Comparison of ENCODE assay signal across 8 cellular contexts in the genomic region with DNA sequence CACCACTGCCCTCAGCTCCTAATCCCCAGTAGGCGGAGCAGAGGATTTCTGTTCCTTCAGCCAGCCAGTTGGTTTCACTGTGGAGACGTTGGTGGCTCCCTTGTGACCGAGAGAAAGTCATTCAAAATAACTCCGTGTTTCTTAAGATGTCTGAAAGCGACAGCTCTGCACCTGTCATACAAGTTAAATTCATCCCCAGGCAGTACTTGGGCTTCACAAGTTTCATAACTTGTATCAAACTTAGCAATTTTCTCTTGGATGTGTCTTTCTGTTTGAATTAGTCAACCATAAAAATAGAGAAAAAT. TPM values are rescaled to one million over a fixed set of nuclear protein-coding genes. Genes with fewer than 3 reads are reported as not detected.
DNase-seq lines count a peak whose midpoint lies in the region; ATAC-seq and TF ChIP-seq lines count a peak whose summit lies in the region.

No MANE protein-coding gene starts in this region.

- H3K36me3 Mint-ChIP-seq in activated B cell treated with CpG ODN at 0.5 μM for 24 hours (ENCODE audit: low read depth): no peaks in the 10 kb centered on the region

- H3K4me3 ChIP-seq in A673 (ENCODE audit: low read depth, low read length, poor library complexity, severe bottlenecking): no peak overlapping the region

- H3K27me3 Mint-ChIP-seq in activated B cell treated with CpG ODN at 0.5 μM for 24 hours: peaks cover 27% of the 10 kb centered on the region

- H3K4me3 Mint-ChIP-seq in activated B cell treated with CpG ODN at 0.5 μM for 24 hours: peak overlapping the region; percentile 87

- peaks cover 29% of the 10 kb centered on the region for H3K4me1 Mint-ChIP-seq in activated B cell treated with CpG ODN at 0.5 μM for 24 hours

- no peaks in the 10 kb centered on the region for H3K9me3 Mint-ChIP-seq in activated B cell treated with CpG ODN at 0.5 μM for 24 hours

- TF ChIP-seq CTCF in activated B cell treated with CpG ODN at 0.5 μM for 24 hours (IDR thresholded peaks at IDR 0.05) (no peak), A673 (conservative IDR thresholded peaks at IDR 0.05; ENCODE audit: low read depth, low read length) (no peak)

- ATAC-seq in GM18907 (IDR thresholded peaks at IDR 0.05; ENCODE audit: unreplicated experiment): peak; percentile 41
- peak; percentile 48 for ATAC-seq in HG02678 (IDR thresholded peaks at IDR 0.05; ENCODE audit: unreplicated experiment)
- ATAC-seq in activated B cell treated with CpG ODN at 0.5 μM for 24 hours (ENCODE audit: low read depth): peak; percentile 35
- ATAC-seq in left colon: peak; percentile 8

- H3K27ac ChIP-seq in A673 (ENCODE audit: low read depth, low read length, poor library complexity, severe bottlenecking): no peak overlapping the region

- H3K36me3 ChIP-seq in A673 (ENCODE audit: insufficient read depth, low read length, poor library complexity, severe bottlenecking): no peaks in the 10 kb centered on the region

- BruUV-seq in A673 (replicated peaks; lab: Mats Ljungman, UMichigan): no TSS peak

- POLR2A ChIA-PET in activated B cell treated with CpG ODN at 0.5 μM for 24 hours (lab: Charles Lee) (interaction anchor here (1.1 to 2.5 kb wide), 4 partner anchors 14 to 229 kb away, joined by 3 to 18 read pairs (median 8); partner anchors contain the start of genes CDKN2A, CDKN2B-AS1 and MTAP), A673 (lab: Charles Lee; ENCODE audit: low non-redundant PET) (no interaction called here)

- intact Hi-C loops in activated B cell treated with CpG ODN at 0.5 μM for 24 hours (cut with micrococcal nuclease): loop anchor here (1.0 to 10.0 kb wide), 7 partner anchors 19 to 445 kb away; partner anchors contain the start of gene MTAP
- intact Hi-C loops in left colon (cut with DNase I, micrococcal nuclease): loop anchor here in 1 of 2 donors (5.0 kb wide), 1 partner anchor 197 kb away; no protein-coding TSS in a partner anchor
- intact Hi-C loops in A673 (cut with micrococcal nuclease; ENCODE audit: unreplicated experiment): no loop called here

- H3K27ac Mint-ChIP-seq in activated B cell treated with CpG ODN at 0.5 μM for 24 hours: peak overlapping the region; percentile 24

- no peaks in the 10 kb centered on the region for H3K4me1 ChIP-seq in A673 (ENCODE audit: insufficient read depth, low read length, poor library complexity, severe bottlenecking)

- H3K9me3 ChIP-seq in A673 (ENCODE audit: low read depth, low read length, poor library complexity, severe bottlenecking): no peaks in the 10 kb centered on the region

- no peak for DNase-seq in activated B cell treated with CpG ODN at 0.5 μM for 24 hours
- no peak for DNase-seq in left colon
- DNase-seq in A673 (ENCODE audit: low spot score): no peak
- no peak for DNase-seq in KBM-7
- no peak for DNase-seq in activated CD4-positive, alpha-beta T cell treated with anti-CD3 and anti-CD28 coated beads, Interleukin-2, amount 50 U/mL, for 1 hour
- no peak for DNase-seq in activated CD4-positive, alpha-beta T cell treated with anti-CD3 and anti-CD28 coated beads for 48 hours

- in situ Hi-C loops in KBM-7 (cut with MboI; ENCODE audit: low pct_unique_long_range_greater_than_20kb, low sequenced_read_pairs): loop anchor here (25.0 kb wide), 1 partner anchor 197 kb away; the partner anchor contains the start of gene MTAP

- no peaks in the 10 kb centered on the region for H3K27me3 ChIP-seq in A673 (replicated peaks; ENCODE audit: insufficient read depth, low read depth, low read length, poor library complexity)

- CTCF ChIA-PET in activated B cell treated with CpG ODN at 0.5 μM for 24 hours (lab: Charles Lee) (interaction anchor here (0.9 to 5.3 kb wide), 16 partner anchors 10 to 234 kb away, joined by 3 to 73 read pairs (median 8); partner anchors contain the start of genes CDKN2A and CDKN2B-AS1), A673 (lab: Charles Lee) (no interaction called here)

RNA-seq across cellular contexts. Expression of gene CDKN2B, which starts 0.4 kb away (rescaled TPM):
- total RNA-seq in activated B cell treated with CpG ODN at 0.5 μM for 24 hours: 0.32 and 0.38 TPM in 2 replicates
- total RNA-seq in left colon: 100 to 1,000 TPM; 158 to 160 TPM
- not detected in 2 replicates for total RNA-seq in A673 (2021)

RNA-seq across cellular contexts. Expression of gene CDKN2B-AS1, which starts 14.9 kb away (rescaled TPM):
- total RNA-seq in activated B cell treated with CpG ODN at 0.5 μM for 24 hours (1.3 and 1.4 TPM in 2 replicates), left colon (100 to 1,000 TPM; 108 to 124 TPM), A673 (2021) (not detected in 2 replicates)

RNA-seq across cellular contexts. Expression of gene CDKN2A, which starts 15.3 kb away (rescaled TPM):
- 6.7 and 8.5 TPM in 2 replicates for total RNA-seq in activated B cell treated with CpG ODN at 0.5 μM for 24 hours
- total RNA-seq in left colon: 1 to 10 TPM in 1 of 2 donors, under 1 TPM in 1; 0.34 to 1.8 TPM
- not detected in 2 replicates for total RNA-seq in A673 (2021)

Comparison
In these comparisons a context has a peak if more than half of its experiments do, and no peak if none do; other contexts are left out.
1. RNA of gene CDKN2B, which starts 0.4 kb away (total RNA-seq): 158 to 160 TPM in left colon; 0.32 to 0.38 TPM in activated B cell treated with CpG ODN at 0.5 μM for 24 hours and not detected in A673; every median in the first group is over 100 times any median in the second.
2. RNA of gene CDKN2B-AS1, which starts 14.9 kb away (total RNA-seq): 108 to 124 TPM in left colon; 1.3 to 1.4 TPM in activated B cell treated with CpG ODN at 0.5 μM for 24 hours and not detected in A673; every median in the first group is over 10 times any median in the second.
3. Peak in every context shown above with its lines, with median percentiles within 50 percentile points of each other: ATAC-seq.